ENCODE assay signal across 22 cellular contexts in genomic region chr5:83744851-83745250, GRCh38. TPM values are rescaled to one million over a fixed set of nuclear protein-coding genes. Genes with fewer than 3 reads are reported as not detected.
DNase-seq lines count a peak whose midpoint lies in the region; ATAC-seq and TF ChIP-seq lines count a peak whose summit lies in the region.
"Had no signal": no experiment of that assay in that cellular context is flagged by ENCODE, and none has a peak within 500 bp of the region (broad histone marks: within the 10 kb centered on the region; RNA-seq: fewer than 3 reads in every experiment).

No MANE protein-coding gene starts in this region.

- H3K4me1 Mint-ChIP-seq in osteocyte (ENCODE audit: unreplicated experiment): peaks cover 15% of the 10 kb centered on the region
- H3K4me1 Mint-ChIP-seq: activated CD4-positive, alpha-beta T cell treated with anti-CD3 and anti-CD28 coated beads for 36 hours; H9 had no signal

- H2AFZ ChIP-seq in GM23248: peak overlapping the region; percentile 31
- H2AFZ ChIP-seq: parathyroid adenoma had no signal

- no peak for TF ChIP-seq POLR2A in stomach (IDR thresholded peaks at IDR 0.05)

- no peak overlapping the region for H3K56ac ChIP-seq in mesendoderm (ENCODE audit: low read length)

- H4K20me1 ChIP-seq in GM23248 (ENCODE audit: insufficient read depth): no peaks in the 10 kb centered on the region

- peaks cover 22% of the 10 kb centered on the region for H3K9me3 Mint-ChIP-seq in osteocyte (ENCODE audit: unreplicated experiment)

- H2BK5ac ChIP-seq in mesendoderm (ENCODE audit: low read length): no peak overlapping the region

- H4K8ac ChIP-seq in mesendoderm (ENCODE audit: low read depth, low read length): no peak overlapping the region

- H3K4me3 ChIP-seq in GM23248 (no peak overlapping the region), adipocyte (ENCODE audit: low read length) (no peak overlapping the region), mesendoderm (ENCODE audit: low read length) (no peak overlapping the region), stomach (no peak overlapping the region)
- H3K4me3 ChIP-seq: esophagus squamous epithelium, upper lobe of left lung had no signal

- H2BK120ac ChIP-seq in mesendoderm (ENCODE audit: low read depth, low read length): no peak overlapping the region

- no peaks in the 10 kb centered on the region for H3K27me3 ChIP-seq in GM23248 (replicated peaks; ENCODE audit: insufficient read depth)
- peaks cover 5% of the 10 kb centered on the region for H3K27me3 ChIP-seq in adipocyte (replicated peaks; ENCODE audit: control insufficient read depth, insufficient read depth, low read length)
- H3K27me3 ChIP-seq in mesendoderm (ENCODE audit: insufficient read depth, low read length, poor library complexity): no peaks in the 10 kb centered on the region
- no peaks in the 10 kb centered on the region for H3K27me3 ChIP-seq in stomach
- H3K27me3 ChIP-seq: esophagus squamous epithelium, upper lobe of left lung had no signal

- in situ Hi-C loops in GM23248 (cut with MboI): no loop called here

- DNase-seq in GM23248 (peak; percentile 17), NOMO-1 treated with dmso at 0.1 percent for 144 hours (lab: John Stamatoyannopoulos, UW; ENCODE audit: unreplicated experiment) (peak; percentile 87), adipocyte (ENCODE audit: low read depth) (peak; percentile 23), osteocyte (ENCODE audit: extremely low spot score, unreplicated experiment) (no peak), mesendoderm (no peak), putamen (ENCODE audit: low spot score) (no peak), stomach (no peak)
- DNase-seq: activated CD4-positive, alpha-beta T cell treated with anti-CD3 and anti-CD28 coated beads for 36 hours; activated naive CD4-positive, alpha-beta T cell treated with anti-CD3 and anti-CD28 coated beads, Interleukin-2, amount 50 U/mL, for 16 hours; activated T-cell treated with anti-CD3 and anti-CD28 coated beads, Interleukin-2, amount 50 U/mL, for 72 hours; DMS79; effector memory CD8-positive, alpha-beta T cell; esophagus squamous epithelium; H9; naive thymus-derived CD8-positive, alpha-beta T cell; NCI-H146; NCI-H82; upper lobe of left lung had no signal

- H2BK15ac ChIP-seq in mesendoderm (replicated peaks; ENCODE audit: low read depth): no peak overlapping the region

- H3K79me2 ChIP-seq in GM23248 (ENCODE audit: insufficient read depth) (no peaks in the 10 kb centered on the region), mesendoderm (ENCODE audit: control insufficient read depth, insufficient read depth, low read length) (no peaks in the 10 kb centered on the region)
- H3K79me2 ChIP-seq: parathyroid adenoma had no signal

- no peaks in the 10 kb centered on the region for H3K36me3 ChIP-seq in GM23248 (ENCODE audit: low read depth)
- no peaks in the 10 kb centered on the region for H3K36me3 ChIP-seq in adipocyte (ENCODE audit: control insufficient read depth, insufficient read depth, low read length, severe bottlenecking)
- no peaks in the 10 kb centered on the region for H3K36me3 ChIP-seq in mesendoderm (ENCODE audit: control insufficient read depth, insufficient read depth, low read length)
- no peaks in the 10 kb centered on the region for H3K36me3 ChIP-seq in stomach
- H3K36me3 ChIP-seq: esophagus squamous epithelium, upper lobe of left lung had no signal

- H3K4me2 ChIP-seq in GM23248 (ENCODE audit: unreplicated experiment): peak overlapping the region; percentile 25
- no peak overlapping the region for H3K4me2 ChIP-seq in mesendoderm (ENCODE audit: low read length)

- no peaks in the 10 kb centered on the region for H3K9me2 ChIP-seq in GM23248 (ENCODE audit: insufficient read depth)

- H3K9me3 ChIP-seq in GM23248 (ENCODE audit: low read depth) (no peaks in the 10 kb centered on the region), adipocyte (ENCODE audit: control insufficient read depth, low read length) (peaks cover 1% of the 10 kb centered on the region), stomach (peaks cover 0 to 4% (median 3%) of the 10 kb centered on the region in 4 donors)

- no peaks in the 10 kb centered on the region for H3K27me3 Mint-ChIP-seq in osteocyte (ENCODE audit: unreplicated experiment)
- H3K27me3 Mint-ChIP-seq: activated CD4-positive, alpha-beta T cell treated with anti-CD3 and anti-CD28 coated beads for 36 hours had no signal

- 22 to 30% methylated on average over 2 of the region's 2 CpGs for WGBS in GM23248 (ENCODE audit: low coverage in 1 of 2, low lambda C conversion rate in 2 of 2, missing lambda C conversion rate in 2 of 2), 2 experiments
- no CpG with 5 or more reads among the region's 2 CpGs for WGBS in mesendoderm (ENCODE audit: extremely low coverage, insufficient coverage, low lambda C conversion rate)
- 45 to 66% (median 64%) methylated on average over 2 of the region's 2 CpGs for WGBS in stomach, 5 donors

- H3K27ac Mint-ChIP-seq in osteocyte (ENCODE audit: unreplicated experiment): peak overlapping the region; percentile 20
- H3K27ac Mint-ChIP-seq: activated CD4-positive, alpha-beta T cell treated with anti-CD3 and anti-CD28 coated beads for 36 hours; activated T-cell treated with anti-CD3 and anti-CD28 coated beads, Interleukin-2, amount 50 U/mL, for 72 hours; effector memory CD8-positive, alpha-beta T cell; H9 had no signal

- peak overlapping the region; percentile 41 for H3K27ac ChIP-seq in GM23248
- H3K27ac ChIP-seq in mesendoderm (ENCODE audit: low read depth, low read length): no peak overlapping the region
- H3K27ac ChIP-seq in stomach: no peak overlapping the region
- H3K27ac ChIP-seq: esophagus squamous epithelium, parathyroid adenoma, upper lobe of left lung had no signal

- no peak overlapping the region for H2AK5ac ChIP-seq in mesendoderm (ENCODE audit: low read length)

- no peak overlapping the region for H3K4ac ChIP-seq in mesendoderm (ENCODE audit: low read depth, low read length)

- no peak for TF ChIP-seq EP300 in stomach (IDR thresholded peaks at IDR 0.05)

- H3K18ac ChIP-seq in mesendoderm (ENCODE audit: low read length): no peak overlapping the region

- intact Hi-C loops in stomach (cut with DNase I; ENCODE audit: low total_unique reads): no loop called here

- TF ChIP-seq CTCF in osteocyte (IDR thresholded peaks at IDR 0.05): no peak
- TF ChIP-seq CTCF in stomach (IDR thresholded peaks at IDR 0.05): no peak

- H4K5ac ChIP-seq in mesendoderm (ENCODE audit: low read length): no peak overlapping the region

- H3K4me1 ChIP-seq in GM23248 (ENCODE audit: insufficient read depth): peaks cover 22% of the 10 kb centered on the region
- H3K4me1 ChIP-seq in adipocyte (ENCODE audit: control insufficient read depth, insufficient read depth, low read length): no peaks in the 10 kb centered on the region
- H3K4me1 ChIP-seq in mesendoderm (ENCODE audit: control insufficient read depth, low read depth, low read length): no peaks in the 10 kb centered on the region
- no peaks in the 10 kb centered on the region for H3K4me1 ChIP-seq in stomach
- H3K4me1 ChIP-seq: esophagus squamous epithelium, parathyroid adenoma, upper lobe of left lung had no signal

- H3K9ac ChIP-seq in GM23248 (no peak overlapping the region), adipocyte (ENCODE audit: low read length) (no peak overlapping the region), mesendoderm (ENCODE audit: low read length) (no peak overlapping the region)
- H3K9ac ChIP-seq: parathyroid adenoma had no signal

- H3K36me3 Mint-ChIP-seq in osteocyte (ENCODE audit: unreplicated experiment): peaks cover 5% of the 10 kb centered on the region

- ATAC-seq in GM19328 (IDR thresholded peaks at IDR 0.05; ENCODE audit: unreplicated experiment): no peak
- ATAC-seq: activated CD4-positive, alpha-beta T cell treated with anti-CD3 and anti-CD28 coated beads for 36 hours; activated T-cell treated with anti-CD3 and anti-CD28 coated beads, Interleukin-2, amount 50 U/mL, for 72 hours; effector memory CD8-positive, alpha-beta T cell; naive thymus-derived CD8-positive, alpha-beta T cell had no signal

- peaks cover 17% of the 10 kb centered on the region for H3F3A ChIP-seq in GM23248 (ENCODE audit: insufficient read depth)

- H3K79me1 ChIP-seq in mesendoderm (ENCODE audit: low read length): no peaks in the 10 kb centered on the region

- no peak overlapping the region for H3K23ac ChIP-seq in mesendoderm (ENCODE audit: low read length)

- no peak overlapping the region for H3K4me3 Mint-ChIP-seq in osteocyte (ENCODE audit: unreplicated experiment)
- H3K4me3 Mint-ChIP-seq: activated CD4-positive, alpha-beta T cell treated with anti-CD3 and anti-CD28 coated beads for 36 hours; activated T-cell treated with anti-CD3 and anti-CD28 coated beads, Interleukin-2, amount 50 U/mL, for 72 hours; effector memory CD8-positive, alpha-beta T cell; H9; naive thymus-derived CD8-positive, alpha-beta T cell had no signal

RNA-seq across cellular contexts. Expression of gene HAPLN1, which starts 24.2 kb away (rescaled TPM):
- total RNA-seq in GM23248 (2014; rRNA removed; shearing (Covaris generic)): 49.7 and 69.6 TPM in 2 replicates
- 77.6 and 78.4 TPM in 2 replicates for polyA plus RNA-seq in GM23248 (2016; fragmentation: Nextera tagmentation; extraction: Ambion mirVana)
- 114 and 124 TPM in 2 replicates for total RNA-seq in osteocyte
- 1.9 TPM for polyA plus RNA-seq in mesendoderm (2013, experiment 1 of 2)
- polyA plus RNA-seq in mesendoderm (2013, experiment 2 of 2): 2.0 TPM
- total RNA-seq in stomach: 10 to 100 TPM in 1 of 5 donors, 1 to 10 TPM in 3, not detected in 1; 1.3 to 15.2 (median 3.3) TPM
- polyA plus RNA-seq in stomach: 1 to 10 TPM in 2 of 3 donors, under 1 TPM in 1; 0.08 to 1.6 (median 1.2) TPM
- total RNA-seq: activated CD4-positive, alpha-beta T cell treated with anti-CD3 and anti-CD28 coated beads for 36 hours; activated CD8-positive, alpha-beta memory T cell treated with anti-CD3 and anti-CD28 coated beads for 36 hours; activated T-cell treated with anti-CD3 and anti-CD28 coated beads, Interleukin-2, amount 50 U/mL, for 72 hours; mesenteric fat pad; naive thymus-derived CD8-positive, alpha-beta T cell had no signal
- polyA plus RNA-seq: naive thymus-derived CD8-positive, alpha-beta T cell had no signal

Comparison
In these comparisons a context has a peak if more than half of its experiments do, and no peak if none do; other contexts are left out.
1. DNase-seq: peak in GM23248 (single experiment), NOMO-1 treated with dmso at 0.1 percent for 144 hours (single experiment) and adipocyte (single experiment); none in osteocyte (single experiment), mesendoderm (single experiment), putamen (single experiment) and stomach (single experiment).